29 cellular contexts compared by ENCODE assay signal in genomic region chr10:45118929-45119328, GRCh38.
"Had no signal": no experiment of that assay in that cellular context is flagged by ENCODE, and none has a peak within 500 bp of the region (broad histone marks: within the 10 kb centered on the region; RNA-seq: fewer than 3 reads in every experiment).

No MANE protein-coding gene starts in this region.

- H3K27ac ChIP-seq: colonic mucosa, coronary artery, dorsolateral prefrontal cortex, epithelial cell of prostate, esophagus muscularis mucosa, esophagus squamous epithelium, foreskin keratinocyte, gastrocnemius medialis, gastroesophageal sphincter, heart left ventricle, heart right ventricle had no signal

- ATAC-seq: effector memory CD8-positive, alpha-beta T cell; esophagus mucosa; foreskin keratinocyte; gastrocnemius medialis; gastroesophageal sphincter; heart left ventricle; heart right ventricle had no signal

- H3K4me1 ChIP-seq: colonic mucosa, esophagus muscularis mucosa, esophagus squamous epithelium, foreskin keratinocyte, gastrocnemius medialis, gastroesophageal sphincter, heart left ventricle, heart right ventricle had no signal

- H3K27ac Mint-ChIP-seq: dendritic cell treated with granulocyte-macrophage colony-stimulating factor and Interleukin-4, amounts not matched to agents 40 ng/mL and 50 ng/mL, for 4 days; effector memory CD8-positive, alpha-beta T cell; endodermal cell had no signal

- H3K4me3 ChIP-seq: colonic mucosa, coronary artery, dorsolateral prefrontal cortex, esophagus muscularis mucosa, esophagus squamous epithelium, gastrocnemius medialis, gastroesophageal sphincter, heart left ventricle, heart right ventricle had no signal

- FAIRE-seq: colon, endometrium, endothelial cell of umbilical vein, frontal cortex had no signal

- H3K27me3 ChIP-seq: colonic mucosa, esophagus muscularis mucosa, esophagus squamous epithelium, foreskin keratinocyte, gastrocnemius medialis, gastroesophageal sphincter, heart left ventricle had no signal

- H3K9me3 ChIP-seq: colonic mucosa, esophagus muscularis mucosa, esophagus squamous epithelium, gastrocnemius medialis, gastroesophageal sphincter, heart left ventricle, heart right ventricle had no signal

- DNase-seq: colonic mucosa; cortex of kidney; dermis blood vessel endothelial cell; dorsolateral prefrontal cortex; effector CD4-positive, alpha-beta T cell; effector CD8-positive, alpha-beta T cell; effector memory CD4-positive, alpha-beta T cell; effector memory CD8-positive, alpha-beta T cell; endodermal cell; erythroblast; esophagus squamous epithelium; foreskin fibroblast; foreskin keratinocyte; foreskin melanocyte; gastrocnemius medialis; glutamatergic neuron; head of caudate nucleus; heart left ventricle; heart right ventricle had no signal

- H3K4me3 Mint-ChIP-seq: dendritic cell treated with granulocyte-macrophage colony-stimulating factor and Interleukin-4, amounts not matched to agents 40 ng/mL and 50 ng/mL, for 4 days; effector memory CD8-positive, alpha-beta T cell; endodermal cell had no signal

- H3K9me3 Mint-ChIP-seq: dendritic cell treated with granulocyte-macrophage colony-stimulating factor and Interleukin-4, amounts not matched to agents 40 ng/mL and 50 ng/mL, for 4 days; effector memory CD8-positive, alpha-beta T cell; endodermal cell had no signal

- H3K36me3 ChIP-seq: colonic mucosa, esophagus muscularis mucosa, esophagus squamous epithelium, gastrocnemius medialis, gastroesophageal sphincter, heart left ventricle, heart right ventricle had no signal
